Comparison of ENCODE assay signal across 8 cellular contexts in the genomic region with DNA sequence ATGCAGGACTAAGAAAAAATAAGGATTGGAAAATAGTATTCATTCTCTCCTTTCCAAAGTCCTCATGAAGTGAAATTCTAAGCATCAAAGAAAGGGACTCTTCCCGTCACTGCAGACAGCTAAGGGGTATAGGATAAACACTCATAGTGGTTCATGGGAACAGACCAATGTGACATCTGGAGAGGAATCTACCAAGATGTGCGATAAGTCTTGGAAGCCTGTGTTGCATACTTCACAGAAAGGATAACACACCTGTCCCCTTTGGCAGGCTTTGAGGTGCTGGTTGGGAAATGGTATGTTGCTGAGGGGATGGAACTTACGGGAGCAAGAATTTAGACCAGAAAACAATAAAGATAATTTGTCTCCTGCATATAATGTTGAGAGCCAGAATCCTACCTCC.
"Had no signal": no experiment of that assay in that cellular context is flagged by ENCODE, and none has a peak within 500 bp of the region (broad histone marks: within the 10 kb centered on the region; RNA-seq: fewer than 3 reads in every experiment).

No MANE protein-coding gene starts in this region.

- H3K27ac Mint-ChIP-seq: H9, HFFc6 had no signal

- FAIRE-seq: K562 had no signal

- H3K4me3 Mint-ChIP-seq: H9, HFFc6 had no signal

- ATAC-seq: K562 had no signal

- DNase-seq: GM23248, GOT3, H9, HCEC 1CT, HFFc6, IMR-90, KG1 had no signal

- H2AFZ ChIP-seq: GM23248 had no signal

- H3K27ac ChIP-seq: GM23248 had no signal

- H3K4me3 ChIP-seq: GM23248, K562 had no signal

- H3K9ac ChIP-seq: GM23248 had no signal

- H3K4me1 Mint-ChIP-seq: H9 had no signal
